11 cellular contexts compared by ENCODE assay signal in the genomic region with DNA sequence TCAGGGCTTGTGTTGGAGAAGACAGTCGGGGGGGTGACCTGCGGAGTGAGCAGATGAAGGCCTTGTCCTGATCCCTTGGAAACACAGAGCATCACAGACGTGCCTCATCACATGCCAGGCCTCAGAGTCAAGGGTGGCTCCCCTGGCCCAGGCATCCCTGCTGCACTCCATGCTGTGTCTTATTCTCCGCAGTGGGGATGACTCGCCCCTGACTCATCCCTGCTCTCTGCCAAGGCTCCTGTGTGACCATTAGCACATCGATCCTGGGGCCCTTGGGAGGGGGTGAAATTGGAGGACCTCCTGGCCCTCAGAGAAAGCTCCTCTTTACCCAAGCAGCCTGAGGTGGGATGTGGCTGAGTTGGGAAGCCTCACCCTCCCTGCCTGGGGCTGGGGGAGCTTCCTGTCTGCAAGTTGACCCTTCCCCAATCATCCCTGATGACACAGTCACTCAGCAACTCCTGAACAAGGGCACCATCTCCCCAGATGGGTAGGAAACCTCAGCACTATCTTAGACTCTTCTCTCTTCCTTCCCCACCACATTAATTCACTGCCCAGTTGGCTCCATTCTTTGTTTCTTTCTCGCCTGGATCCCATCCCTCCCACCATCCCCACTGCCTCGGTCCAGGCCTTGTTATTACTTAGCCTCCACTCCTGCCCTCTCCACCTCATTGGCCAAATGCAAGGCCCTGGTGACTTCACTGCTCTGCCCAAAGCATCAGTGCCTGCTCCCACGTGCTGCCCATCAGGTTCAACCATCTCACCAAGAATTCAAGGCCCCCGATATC.
DNase-seq lines count a peak whose midpoint lies in the region; ATAC-seq, FAIRE-seq and TF ChIP-seq lines count a peak whose summit lies in the region.
"Had no signal": no experiment of that assay in that cellular context is flagged by ENCODE, and none has a peak within 500 bp of the region (broad histone marks: within the 10 kb centered on the region; RNA-seq: fewer than 3 reads in every experiment).

No MANE protein-coding gene starts in this region.

- DNase-seq in BJ (ENCODE audit: low read depth) = peak; percentile 57
- peak; percentile 97 for DNase-seq in HS-5 (ENCODE audit: low read depth)
- peak; percentile 88 for DNase-seq in bronchial epithelial cell (ENCODE audit: low read depth)
- DNase-seq in lung (ENCODE audit: low spot score) = peak; percentile 32
- no peak for DNase-seq in SHP77 treated with DMSO at 0.1 percent for 48 hours (lab: John Stamatoyannopoulos, UW)
- DNase-seq in NCI-H510A (lab: John Stamatoyannopoulos, UW) = no peak
- no peak for DNase-seq in GM13977 (ENCODE audit: low spot score)
- no peak for DNase-seq in T-helper 1 cell
- DNase-seq: NCI-H1694 treated with DMSO at 0.1 percent for 48 hours, pancreas had no signal

- 71 to 84% methylated on average over 10 of the region's 10 CpGs for WGBS in lung, 2 donors

- H3K27ac ChIP-seq in lung (ENCODE audit: low read depth in 1 of 2, low read length in 1 of 2) = no peak overlapping the region
- H3K27ac ChIP-seq: pancreas had no signal

- TF ChIP-seq CTCF in BJ (IDR thresholded peaks at IDR 0.05; ENCODE audit: insufficient read depth, low read depth, low read length) (no peak), bronchial epithelial cell (IDR thresholded peaks at IDR 0.05; ENCODE audit: insufficient read depth, low read length, severe bottlenecking) (no peak), lung (IDR thresholded peaks at IDR 0.05; ENCODE audit: control extremely low read depth, extremely low read depth) (no peak), GM13977 (IDR thresholded peaks at IDR 0.05; ENCODE audit: extremely low read depth, insufficient read depth, missing control alignments) (no peak)

- CTCF ChIA-PET in BJ (lab: Yijun Ruan, JAX) = interaction anchor here (0.9 to 4.5 kb wide), 3 partner anchors 10 to 34 kb away, joined by 3 to 21 read pairs (median 9); no protein-coding TSS in a partner anchor

- H3K27me3 ChIP-seq in BJ (ENCODE audit: control insufficient read depth, insufficient read depth, low read length) = no peaks in the 10 kb centered on the region
- no peaks in the 10 kb centered on the region for H3K27me3 ChIP-seq in bronchial epithelial cell (ENCODE audit: control insufficient read depth, insufficient read depth, low read length)
- no peaks in the 10 kb centered on the region for H3K27me3 ChIP-seq in lung (ENCODE audit: control insufficient read depth, insufficient read depth)
- H3K27me3 ChIP-seq: pancreas had no signal

- POLR2A ChIA-PET in BJ (lab: Charles Lee) = interaction anchor here (0.5 to 0.6 kb wide), 2 partner anchors 14 to 91 kb away, joined by 3 read pairs; no protein-coding TSS in a partner anchor

- H3K4me3 ChIP-seq in BJ (ENCODE audit: low read depth, low read length) (no peak overlapping the region), bronchial epithelial cell (ENCODE audit: low read depth, low read length) (no peak overlapping the region), lung (no peak overlapping the region)
- H3K4me3 ChIP-seq: pancreas had no signal

- peak; percentile 66 for FAIRE-seq in bronchial epithelial cell (lab: Jason Lieb, UNC)
- FAIRE-seq: endometrium, pancreas had no signal

- ATAC-seq in lung (ENCODE audit: insufficient read depth, low FRiP score) = no peak

- no peaks in the 10 kb centered on the region for H3K9me3 ChIP-seq in lung (ENCODE audit: control insufficient read depth in 2 of 2, insufficient read depth in 1 of 2, low read length in 1 of 2)
- H3K9me3 ChIP-seq: pancreas had no signal

- H3K4me1 ChIP-seq in lung (ENCODE audit: control insufficient read depth in 2 of 2, insufficient read depth in 2 of 2, low read length in 2 of 2) = no peaks in the 10 kb centered on the region
- H3K4me1 ChIP-seq: pancreas had no signal

- in situ Hi-C loops in GM13977 (cut with MboI; ENCODE audit: low pct_unique_long_range_greater_than_20kb, low sequenced_read_pairs, unreplicated experiment) = no loop called here

- no peaks in the 10 kb centered on the region for H3K36me3 ChIP-seq in BJ (ENCODE audit: control insufficient read depth, insufficient read depth, low read length)
- no peaks in the 10 kb centered on the region for H3K36me3 ChIP-seq in bronchial epithelial cell (ENCODE audit: control insufficient read depth, insufficient read depth, low read length)
- no peaks in the 10 kb centered on the region for H3K36me3 ChIP-seq in lung (ENCODE audit: control insufficient read depth in 2 of 2, insufficient read depth in 2 of 2, low read length in 2 of 2)
- H3K36me3 ChIP-seq: pancreas had no signal

Comparison
In these comparisons a context has a peak if more than half of its experiments do, and no peak if none do; other contexts are left out.
1. DNase-seq: peak in BJ (single experiment), HS-5 (single experiment), bronchial epithelial cell (single experiment) and lung (single experiment); none in SHP77 treated with DMSO at 0.1 percent for 48 hours (single experiment), NCI-H510A (single experiment), GM13977 (single experiment) and T-helper 1 cell (0 of 5).